8 cellular contexts compared by ENCODE assay signal in genomic region chr17:51120357-51120738, GRCh38. TPM values are rescaled to one million over a fixed set of nuclear protein-coding genes. Genes with fewer than 3 reads are reported as not detected.
DNase-seq lines count a peak whose midpoint lies in the region; ATAC-seq, FAIRE-seq and TF ChIP-seq lines count a peak whose summit lies in the region.
"Had no signal": no experiment of that assay in that cellular context is flagged by ENCODE, and none has a peak within 500 bp of the region (broad histone marks: within the 10 kb centered on the region; RNA-seq: fewer than 3 reads in every experiment).

No MANE protein-coding gene starts in this region.

- H3K27ac ChIP-seq in GM23338 (ENCODE audit: low read depth), result peak overlapping the region; percentile 1; the same call in 1 of the 2 replicates
- peak overlapping the region; percentile 96 for H3K27ac ChIP-seq in naive thymus-derived CD4-positive, alpha-beta T cell (ENCODE audit: low read depth, low read length)
- H3K27ac ChIP-seq in upper lobe of left lung, result peak overlapping the region; percentile 96 to 99 (median 99)

- WGBS in upper lobe of left lung, 2 donors, result 1% methylated on average over 13 of the region's 42 CpGs; no CpG with 5 or more reads in 1 of the 2 donors

- TF ChIP-seq POLR2A in GM12891 (IDR thresholded peaks at IDR 0.05; ENCODE audit: low read depth, low read length) (no peak), upper lobe of left lung (IDR thresholded peaks at IDR 0.05) (peak in 1 of 4 donors; percentile 39)

- peak; percentile 51 for ATAC-seq in GM23338
- peak; percentile 24 for ATAC-seq in esophagus mucosa
- peak; percentile 39 for ATAC-seq in naive thymus-derived CD4-positive, alpha-beta T cell
- ATAC-seq in upper lobe of left lung (ENCODE audit: low FRiP score in 2 of 2), result peak; percentile 9 to 31

- peak; percentile 44 for DNase-seq in GM12891 (ENCODE audit: insufficient read length, low spot score)
- no peak for DNase-seq in GM23338 (ENCODE audit: low spot score)
- DNase-seq in LHCN-M2 (ENCODE audit: low read depth), result peak; percentile 39
- peak; percentile 50 for DNase-seq in activated CD4-positive, alpha-beta T cell treated with anti-CD3 and anti-CD28 coated beads, Interleukin-2, amount 50 U/mL, for 1 hour
- peak in 1 of 9 donors; percentile 49 for DNase-seq in naive thymus-derived CD4-positive, alpha-beta T cell
- peak in 1 of 2 donors; percentile 63 for DNase-seq in upper lobe of left lung

- H3K4me3 ChIP-seq in GM23338, result peak overlapping the region; percentile 99
- H3K4me3 ChIP-seq in naive thymus-derived CD4-positive, alpha-beta T cell (ENCODE audit: low read length), result peak overlapping the region; percentile 97
- H3K4me3 ChIP-seq in upper lobe of left lung, result peak overlapping the region; percentile 69 to 88 (median 78)

- no peaks in the 10 kb centered on the region for H3K9me3 ChIP-seq in naive thymus-derived CD4-positive, alpha-beta T cell (ENCODE audit: control insufficient read depth in 2 of 3, low read length in 3 of 3)
- H3K9me3 ChIP-seq in upper lobe of left lung, result no peaks in the 10 kb centered on the region

- peak overlapping the region; percentile 95 for H3K4me3 Mint-ChIP-seq in GM23338
- H3K4me3 Mint-ChIP-seq in naive thymus-derived CD4-positive, alpha-beta T cell, result peak overlapping the region; percentile 87 to 99 (median 96)

- intact Hi-C loops in naive thymus-derived CD4-positive, alpha-beta T cell (cut with micrococcal nuclease), result loop anchor here in 1 of 2 donors (1.0 to 5.0 kb wide), 8 partner anchors 24 to 413 kb away; partner anchors contain the start of genes ANKRD40, MBTD1, NME1 and NME2

- H3K27ac Mint-ChIP-seq in GM23338, result peak overlapping the region; percentile 95
- H3K27ac Mint-ChIP-seq in naive thymus-derived CD4-positive, alpha-beta T cell, result peak overlapping the region; percentile 91 to 99 (median 95)

- no peaks in the 10 kb centered on the region for H3K9me3 Mint-ChIP-seq in GM23338
- no peaks in the 10 kb centered on the region for H3K9me3 Mint-ChIP-seq in naive thymus-derived CD4-positive, alpha-beta T cell

- peaks cover 44% of the 10 kb centered on the region for H3K79me2 ChIP-seq in GM23338 (replicated peaks; ENCODE audit: insufficient read depth)

- H3K4me1 ChIP-seq in GM23338 (ENCODE audit: insufficient read depth), result peaks cover 20% of the 10 kb centered on the region
- H3K4me1 ChIP-seq in naive thymus-derived CD4-positive, alpha-beta T cell (ENCODE audit: control insufficient read depth in 2 of 2, insufficient read depth in 2 of 2, low read length in 2 of 2), result peaks cover 28 to 35% of the 10 kb centered on the region in 2 donors
- H3K4me1 ChIP-seq in upper lobe of left lung, result peaks cover 36 to 49% (median 44%) of the 10 kb centered on the region in 4 donors

- H3K27me3 Mint-ChIP-seq in GM23338 (ENCODE audit: insufficient read depth, low read depth, poor library complexity), result peaks cover 1% of the 10 kb centered on the region
- no peaks in the 10 kb centered on the region for H3K27me3 Mint-ChIP-seq in naive thymus-derived CD4-positive, alpha-beta T cell

- H3K4me2 ChIP-seq in GM23338, result peak overlapping the region; percentile 72

- H3K4me1 Mint-ChIP-seq in GM23338, result peaks cover 20% of the 10 kb centered on the region
- peaks cover 33 to 59% (median 55%) of the 10 kb centered on the region in 7 donors for H3K4me1 Mint-ChIP-seq in naive thymus-derived CD4-positive, alpha-beta T cell

- POLR2A ChIA-PET in naive thymus-derived CD4-positive, alpha-beta T cell (lab: Charles Lee), result interaction anchor here (0.8 to 3.4 kb wide), 9 partner anchors 23 to 254 kb away, joined by 3 to 20 read pairs (median 4); partner anchors contain the start of genes NME1, NME2, TOB1 and UTP18

- peaks cover 19% of the 10 kb centered on the region for H4K20me1 ChIP-seq in GM23338 (replicated peaks; ENCODE audit: insufficient read depth)

- TF ChIP-seq EP300 in upper lobe of left lung (IDR thresholded peaks at IDR 0.05), result no peak

- CTCF ChIA-PET in naive thymus-derived CD4-positive, alpha-beta T cell (lab: Charles Lee), result interaction anchor here (0.6 to 3.2 kb wide), 3 partner anchors 10 to 120 kb away, joined by 3 to 11 read pairs (median 4); partner anchors contain the start of gene NME1

- no peaks in the 10 kb centered on the region for H3K36me3 Mint-ChIP-seq in GM23338 (ENCODE audit: low read depth)
- H3K36me3 Mint-ChIP-seq in naive thymus-derived CD4-positive, alpha-beta T cell, result peaks cover 0 to 5% (median 0%) of the 10 kb centered on the region in 5 donors

- no peaks in the 10 kb centered on the region for H3K27me3 ChIP-seq in GM23338 (ENCODE audit: insufficient read depth)
- H3K27me3 ChIP-seq in naive thymus-derived CD4-positive, alpha-beta T cell (ENCODE audit: control insufficient read depth in 2 of 2, insufficient read depth in 2 of 2, low read length in 2 of 2), result no peaks in the 10 kb centered on the region
- no peaks in the 10 kb centered on the region for H3K27me3 ChIP-seq in upper lobe of left lung

- H3K36me3 ChIP-seq in GM23338 (ENCODE audit: insufficient read depth), result no peaks in the 10 kb centered on the region
- no peaks in the 10 kb centered on the region for H3K36me3 ChIP-seq in naive thymus-derived CD4-positive, alpha-beta T cell (ENCODE audit: control insufficient read depth in 2 of 3, insufficient read depth in 3 of 3, low read length in 3 of 3)
- H3K36me3 ChIP-seq in upper lobe of left lung, result no peaks in the 10 kb centered on the region

- no peak for TF ChIP-seq CTCF in GM23338 (conservative IDR thresholded peaks at IDR 0.05; ENCODE audit: low read depth in 2 of 2)
- no peak for TF ChIP-seq CTCF in upper lobe of left lung (IDR thresholded peaks at IDR 0.05)

- FAIRE-seq in GM12891 (lab: Jason Lieb, UNC), result no peak
- FAIRE-seq: islet of Langerhans had no signal

- H3F3A ChIP-seq in GM23338 (replicated peaks; ENCODE audit: low read depth), result no peaks in the 10 kb centered on the region; the same call in 1 of the 2 replicates

- no peaks in the 10 kb centered on the region for H3K9me2 ChIP-seq in GM23338 (ENCODE audit: insufficient read depth)

- H2AFZ ChIP-seq in GM23338, result peak overlapping the region; percentile 66; the same call in 1 of the 2 replicates

TF ChIP-seq in GM12891, 5 proteins besides CTCF, POLR2A, EP300 and RAD21:
- TF ChIP-seq PAX5 (IDR thresholded peaks at IDR 0.05; ENCODE audit: insufficient read depth, low read length, severe bottlenecking) (no peak), SPI1 (IDR thresholded peaks at IDR 0.05; ENCODE audit: low read depth, low read length) (no peak), POLR2AphosphoS5 (IDR thresholded peaks at IDR 0.05; ENCODE audit: low read depth, low read length) (no peak)

TF ChIP-seq in GM23338, 12 proteins besides CTCF, POLR2A, EP300 and RAD21 (continues in another document):
- 0 out of 2 replicates have a peak, but pooled peaks have one; percentile 2 for TF ChIP-seq CREB1 (CRISPR knock-in tag; IDR thresholded peaks at IDR 0.05; ENCODE audit: low read depth)

RNA-seq across cellular contexts. Expression of gene SPAG9, which starts 0.3 kb away (rescaled TPM):
- polyA plus RNA-seq in GM12891 (2012; ENCODE audit: low read depth, missing spikeins), result 16.2 TPM
- 45.0 and 62.3 TPM in 2 replicates for total RNA-seq in GM23338 (2014; rRNA removed; shearing (Covaris generic))
- polyA plus RNA-seq in GM23338 (2016; fragmentation: Nextera tagmentation; extraction: Ambion mirVana), result 13.7 and 15.1 TPM in 2 replicates
- total RNA-seq in LHCN-M2 (2014; rRNA removed) (83.7 and 89.6 TPM in 2 replicates), esophagus mucosa (40.4 TPM), upper lobe of left lung (100 to 1,000 TPM in 5 of 6 donors, 10 to 100 TPM in 1; 87.5 to 233 (median 152) TPM)
- 28.8 TPM for polyA plus RNA-seq in LHCN-M2 (2012)
- total RNA-seq in naive thymus-derived CD4-positive, alpha-beta T cell, result 10 to 100 TPM; 52.6 to 73.4 (median 54.9) TPM
- 1 to 10 TPM; 3.3 to 5.9 TPM for polyA plus RNA-seq in naive thymus-derived CD4-positive, alpha-beta T cell

RNA-seq across cellular contexts. Expression of gene NME1, which starts 33.0 kb away (rescaled TPM):
- polyA plus RNA-seq in GM12891 (2012; ENCODE audit: low read depth, missing spikeins), result 272 TPM
- 159 and 185 TPM in 2 replicates for total RNA-seq in GM23338 (2014; rRNA removed; shearing (Covaris generic))
- polyA plus RNA-seq in GM23338 (2016; fragmentation: Nextera tagmentation; extraction: Ambion mirVana), result 534 and 579 TPM in 2 replicates
- total RNA-seq in LHCN-M2 (2014; rRNA removed), result 234 and 259 TPM in 2 replicates
- 271 TPM for polyA plus RNA-seq in LHCN-M2 (2012)
- total RNA-seq in esophagus mucosa, result 108 TPM
- total RNA-seq in naive thymus-derived CD4-positive, alpha-beta T cell, result 100 to 1,000 TPM in 1 of 5 experiments, 10 to 100 TPM in 4; 13.4 to 159 (median 20.1) TPM
- polyA plus RNA-seq in naive thymus-derived CD4-positive, alpha-beta T cell, result 10 to 100 TPM; 58.9 to 59.7 TPM
- 10 to 100 TPM in 5 of 6 donors, 1 to 10 TPM in 1; 4.2 to 54.4 (median 28.9) TPM for total RNA-seq in upper lobe of left lung

RNA-seq across cellular contexts. Expression of gene NME2, which starts 45.9 kb away (rescaled TPM):
- polyA plus RNA-seq in GM12891 (2012; ENCODE audit: low read depth, missing spikeins), result 976 TPM
- total RNA-seq in GM23338 (2014; rRNA removed; shearing (Covaris generic)), result 636 and 667 TPM in 2 replicates
- 939 and 961 TPM in 2 replicates for polyA plus RNA-seq in GM23338 (2016; fragmentation: Nextera tagmentation; extraction: Ambion mirVana)
- total RNA-seq in LHCN-M2 (2014; rRNA removed), result 683 and 689 TPM in 2 replicates
- 1,187 TPM for polyA plus RNA-seq in LHCN-M2 (2012)
- total RNA-seq in esophagus mucosa, result 683 TPM
- total RNA-seq in naive thymus-derived CD4-positive, alpha-beta T cell, result 100 to 1,000 TPM; 133 to 457 (median 179) TPM
- 100 to 1,000 TPM; 255 to 280 TPM for polyA plus RNA-seq in naive thymus-derived CD4-positive, alpha-beta T cell
- 100 to 1,000 TPM; 103 to 416 (median 230) TPM for total RNA-seq in upper lobe of left lung

Comparison
In these comparisons a context has a peak if more than half of its experiments do, and no peak if none do; other contexts are left out.
1. H3K27ac ChIP-seq: peak in every context shown above with its lines; median percentile 99 in upper lobe of left lung; 96 in naive thymus-derived CD4-positive, alpha-beta T cell; 1 in GM23338.